ENCODE assay signal across 13 cellular contexts in genomic region chr5:157729858-157730257, GRCh38. TPM values are rescaled to one million over a fixed set of nuclear protein-coding genes. Genes with fewer than 3 reads are reported as not detected.
DNase-seq lines count a peak whose midpoint lies in the region; ATAC-seq and TF ChIP-seq lines count a peak whose summit lies in the region.
"Had no signal": no experiment of that assay in that cellular context is flagged by ENCODE, and none has a peak within 500 bp of the region (broad histone marks: within the 10 kb centered on the region; RNA-seq: fewer than 3 reads in every experiment).

No MANE protein-coding gene starts in this region.

- H3K9me3 Mint-ChIP-seq in Calu3 (ENCODE audit: low read depth, unreplicated experiment) = peaks cover 4% of the 10 kb centered on the region

- intact Hi-C loops in Calu3 (cut with micrococcal nuclease; ENCODE audit: unreplicated experiment) = no loop called here

- no peaks in the 10 kb centered on the region for H3K27me3 Mint-ChIP-seq in Calu3 (ENCODE audit: unreplicated experiment)

- H3K9me3 ChIP-seq in OCI-LY3 (ENCODE audit: insufficient read depth, low read length) (no peaks in the 10 kb centered on the region), WERI-Rb-1 (ENCODE audit: severe bottlenecking) (no peaks in the 10 kb centered on the region)
- H3K9me3 ChIP-seq: thyroid gland had no signal

- no peak overlapping the region for H3K27ac Mint-ChIP-seq in Calu3 (ENCODE audit: unreplicated experiment)

- no peak overlapping the region for H3K4me3 Mint-ChIP-seq in Calu3 (ENCODE audit: low read depth, unreplicated experiment)

- no peaks in the 10 kb centered on the region for H4K20me1 ChIP-seq in OCI-LY3 (ENCODE audit: insufficient read depth, low read length)

- H3K79me2 ChIP-seq in OCI-LY3 (ENCODE audit: low read length) = peaks cover 7% of the 10 kb centered on the region; the same call in 1 of the 2 replicates

- peak; percentile 63 for ATAC-seq in GM18499 (IDR thresholded peaks at IDR 0.05; ENCODE audit: insufficient read depth, unreplicated experiment)
- ATAC-seq in GM19438 (IDR thresholded peaks at IDR 0.05; ENCODE audit: low read depth, unreplicated experiment) = peak; percentile 56
- ATAC-seq in HG02970 (IDR thresholded peaks at IDR 0.05; ENCODE audit: low FRiP score, unreplicated experiment) = peak; percentile 57

- H3K4me1 ChIP-seq in OCI-LY3 (ENCODE audit: low read length) = peaks cover 21% of the 10 kb centered on the region

- peak overlapping the region; percentile 94; the same call in 1 of the 2 replicates for H3K9ac ChIP-seq in OCI-LY3 (ENCODE audit: low read length)

- peak overlapping the region; percentile 92 for H3K4me2 ChIP-seq in OCI-LY3 (ENCODE audit: low read length)

- H3K27ac ChIP-seq in OCI-LY3 (ENCODE audit: low read length) (peak overlapping the region; percentile 88), WERI-Rb-1 (no peak overlapping the region)
- H3K27ac ChIP-seq: HL-60, thyroid gland had no signal

- no peaks in the 10 kb centered on the region for H3K27me3 ChIP-seq in OCI-LY3 (ENCODE audit: low read depth, low read length)
- no peaks in the 10 kb centered on the region for H3K27me3 ChIP-seq in WERI-Rb-1 (ENCODE audit: insufficient read depth, low read depth, severe bottlenecking)
- H3K27me3 ChIP-seq: thyroid gland had no signal

- peaks cover 8% of the 10 kb centered on the region for H3K36me3 ChIP-seq in OCI-LY3 (replicated peaks; ENCODE audit: low read depth, low read length)
- peaks cover 7% of the 10 kb centered on the region for H3K36me3 ChIP-seq in WERI-Rb-1

- H3K36me3 Mint-ChIP-seq in Calu3 (ENCODE audit: insufficient read depth, unreplicated experiment) = peaks cover 16% of the 10 kb centered on the region

- H2AFZ ChIP-seq in OCI-LY3 (ENCODE audit: low read depth, low read length) = no peak overlapping the region

- CTCF ChIA-PET in Calu3 (lab: Charles Lee) = no interaction called here

- no peak for TF ChIP-seq CTCF in OCI-LY3 (IDR thresholded peaks at IDR 0.05; ENCODE audit: low read depth, low read length)
- TF ChIP-seq CTCF in WERI-Rb-1 (IDR thresholded peaks at IDR 0.05; ENCODE audit: low read depth, low read length) = no peak
- TF ChIP-seq CTCF in Calu3 (IDR thresholded peaks at IDR 0.05; ENCODE audit: unreplicated experiment) = no peak

- BruUV-seq in Calu3 (replicated peaks; lab: Mats Ljungman, UMichigan) = no TSS peak

- peak overlapping the region; percentile 94 for H3K4me3 ChIP-seq in OCI-LY3 (ENCODE audit: low read length)
- no peak overlapping the region for H3K4me3 ChIP-seq in WERI-Rb-1 (ENCODE audit: low read depth, low read length)
- H3K4me3 ChIP-seq: thyroid gland had no signal

- DNase-seq in WERI-Rb-1 (no peak), Calu3 (no peak), AML-193 (lab: John Stamatoyannopoulos, UW) (no peak), A172 (ENCODE audit: low spot score) (no peak)
- DNase-seq: glutamatergic neuron, thyroid gland had no signal

- peaks cover 9% of the 10 kb centered on the region for H3K4me1 Mint-ChIP-seq in Calu3 (ENCODE audit: low read depth, unreplicated experiment)

RNA-seq across cellular contexts. Expression of gene THG1L, which starts 1.4 kb away (rescaled TPM):
- total RNA-seq in Calu3 (2022) = 11.0 and 16.2 TPM in 2 replicates
- 13.2 and 14.8 TPM in 2 replicates for total RNA-seq in A172 (2014; rRNA removed; shearing (Covaris generic))

RNA-seq across cellular contexts. Expression of gene LSM11, which starts 13.7 kb away (rescaled TPM):
- total RNA-seq in Calu3 (2022) = 4.5 and 4.6 TPM in 2 replicates
- 6.0 and 8.7 TPM in 2 replicates for total RNA-seq in A172 (2014; rRNA removed; shearing (Covaris generic))

RNA-seq across cellular contexts. Expression of gene C5orf52, which starts 58.5 kb away (rescaled TPM):
- total RNA-seq in Calu3 (2022) = not detected in 2 replicates
- not detected in 2 replicates for total RNA-seq in A172 (2014; rRNA removed; shearing (Covaris generic))
- total RNA-seq: myocyte, SK-MEL-5, thyroid gland had no signal
